ENCODE assay signal across 9 cellular contexts in genomic region chr3:9401986-9402385, GRCh38. TPM values are rescaled to one million over a fixed set of nuclear protein-coding genes. Genes with fewer than 3 reads are reported as not detected.
A peak's percentile ranks its signal among the peaks of the same experiment; 100 is the strongest.
DNase-seq lines count a peak whose midpoint lies in the region; ATAC-seq, FAIRE-seq and TF ChIP-seq lines count a peak whose summit lies in the region.
"Had no signal": no experiment of that assay in that cellular context is flagged by ENCODE, and none has a peak within 500 bp of the region (broad histone marks: within the 10 kb centered on the region; RNA-seq: fewer than 3 reads in every experiment).

No MANE protein-coding gene starts in this region.

- H3K36me3 ChIP-seq in HAP-1 (replicated peaks): no peaks in the 10 kb centered on the region
- peaks cover 2% of the 10 kb centered on the region for H3K36me3 ChIP-seq in brain microvascular endothelial cell (replicated peaks)
- H3K36me3 ChIP-seq in muscle layer of colon (ENCODE audit: insufficient read depth, low read length): no peaks in the 10 kb centered on the region

- H3K27me3 ChIP-seq in HAP-1 (ENCODE audit: low read depth) (no peaks in the 10 kb centered on the region), brain microvascular endothelial cell (replicated peaks) (no peaks in the 10 kb centered on the region), muscle layer of colon (ENCODE audit: control insufficient read depth in 1 of 2, insufficient read depth in 2 of 2, low read length in 2 of 2) (no peaks in the 10 kb centered on the region)

- intact Hi-C loops in activated naive CD4-positive, alpha-beta T cell treated with anti-CD3 and anti-CD28 coated beads for 36 hours (cut with micrococcal nuclease): no loop called here

- peak overlapping the region; percentile 7 for H3K4me3 ChIP-seq in HAP-1
- H3K4me3 ChIP-seq in brain microvascular endothelial cell (ENCODE audit: low read depth, low read length): peak overlapping the region; percentile 13
- H3K4me3 ChIP-seq in muscle layer of colon (ENCODE audit: low read depth in 1 of 2, low read length in 2 of 2): peak overlapping the region in 1 of 2 donors; percentile 29

- no peak for FAIRE-seq in GM19239 (lab: Jason Lieb, UNC)

- TF ChIP-seq CTCF in 22Rv1 (IDR thresholded peaks at IDR 0.05): no peak
- TF ChIP-seq CTCF in brain microvascular endothelial cell (IDR thresholded peaks at IDR 0.05; ENCODE audit: low read depth, low read length, missing control alignments): no peak

- CTCF ChIA-PET in activated naive CD4-positive, alpha-beta T cell treated with anti-CD3 and anti-CD28 coated beads for 36 hours (lab: Charles Lee): interaction anchor here (0.6 kb wide), 2 partner anchors 37 to 401 kb away, joined by 3 read pairs; no protein-coding TSS in a partner anchor

- H3K4me1 ChIP-seq in HAP-1 (peaks cover 54% of the 10 kb centered on the region), muscle layer of colon (ENCODE audit: insufficient read depth, low read length) (peaks cover 70% of the 10 kb centered on the region)

- no peak overlapping the region for H3K27ac Mint-ChIP-seq in activated naive CD4-positive, alpha-beta T cell treated with anti-CD3 and anti-CD28 coated beads for 36 hours

- peaks cover 66% of the 10 kb centered on the region for H3K4me1 Mint-ChIP-seq in activated naive CD4-positive, alpha-beta T cell treated with anti-CD3 and anti-CD28 coated beads for 36 hours (ENCODE audit: low read depth)

- peaks cover 20% of the 10 kb centered on the region for H3K36me3 Mint-ChIP-seq in activated naive CD4-positive, alpha-beta T cell treated with anti-CD3 and anti-CD28 coated beads for 36 hours (ENCODE audit: low read depth)

- H3K9me3 Mint-ChIP-seq in activated naive CD4-positive, alpha-beta T cell treated with anti-CD3 and anti-CD28 coated beads for 36 hours: no peaks in the 10 kb centered on the region

- DNase-seq in HAP-1 (ENCODE audit: low spot score in 2 of 2): peak in 1 of 2 experiments; percentile 44
- DNase-seq in brain microvascular endothelial cell: no peak
- no peak for DNase-seq in activated naive CD4-positive, alpha-beta T cell treated with anti-CD3 and anti-CD28 coated beads for 36 hours
- DNase-seq in middle frontal gyrus (ENCODE audit: extremely low spot score, low spot score): no peak
- no peak for DNase-seq in GM19239 (ENCODE audit: insufficient read length, low spot score)

- no peak overlapping the region for H3K4me3 Mint-ChIP-seq in activated naive CD4-positive, alpha-beta T cell treated with anti-CD3 and anti-CD28 coated beads for 36 hours

- no peak for ATAC-seq in HG03025 (IDR thresholded peaks at IDR 0.05; ENCODE audit: low FRiP score, unreplicated experiment)

- H3K9me3 ChIP-seq in HAP-1: no peaks in the 10 kb centered on the region
- no peaks in the 10 kb centered on the region for H3K9me3 ChIP-seq in muscle layer of colon (ENCODE audit: low read length)

- no peaks in the 10 kb centered on the region for H3K27me3 Mint-ChIP-seq in activated naive CD4-positive, alpha-beta T cell treated with anti-CD3 and anti-CD28 coated beads for 36 hours (ENCODE audit: low read depth)

- H3K27ac ChIP-seq in 22Rv1 (peak overlapping the region; percentile 97), brain microvascular endothelial cell (peak overlapping the region; percentile 39), muscle layer of colon (ENCODE audit: low read depth, low read length) (peak overlapping the region; percentile 72)
- H3K27ac ChIP-seq: HL-60 had no signal

- peak overlapping the region; percentile 7 for H3K9ac ChIP-seq in muscle layer of colon (ENCODE audit: low read length)

- in situ Hi-C loops in HAP-1 (cut with MboI; ENCODE audit: low sequenced_read_pairs) (no loop called here), brain microvascular endothelial cell (cut with HindIII; ENCODE audit: low pct_ligation_motif_present, low sequenced_read_pairs) (no loop called here)

RNA-seq across cellular contexts. Expression of gene SETD5, which starts 4.6 kb away (rescaled TPM):
- total RNA-seq in activated naive CD4-positive, alpha-beta T cell treated with anti-CD3 and anti-CD28 coated beads for 36 hours: 100 to 1,000 TPM; 125 to 133 TPM

RNA-seq across cellular contexts. Expression of gene THUMPD3, which starts 39.1 kb away (rescaled TPM):
- total RNA-seq in activated naive CD4-positive, alpha-beta T cell treated with anti-CD3 and anti-CD28 coated beads for 36 hours: 10 to 100 TPM; 46.0 to 48.9 TPM

Comparison
In these comparisons a context has a peak if more than half of its experiments do, and no peak if none do; other contexts are left out.
1. H3K27ac ChIP-seq: peak in every context shown above with its lines; median percentile 97 in 22Rv1; 72 in muscle layer of colon; 39 in brain microvascular endothelial cell.